In genomic region chr3:139378587-139378986, GRCh38 we compare ENCODE assay signal across 12 cellular contexts. TPM values are rescaled to one million over a fixed set of nuclear protein-coding genes. Genes with fewer than 3 reads are reported as not detected.
DNase-seq lines count a peak whose midpoint lies in the region; ATAC-seq, FAIRE-seq and TF ChIP-seq lines count a peak whose summit lies in the region.
"Had no signal": no experiment of that assay in that cellular context is flagged by ENCODE, and none has a peak within 500 bp of the region (broad histone marks: within the 10 kb centered on the region; RNA-seq: fewer than 3 reads in every experiment).

No MANE protein-coding gene starts in this region.

- no peak for ATAC-seq in A549
- no peak for ATAC-seq in HG02938 (IDR thresholded peaks at IDR 0.05; ENCODE audit: unreplicated experiment)
- no peak for ATAC-seq in HG03565 (IDR thresholded peaks at IDR 0.05; ENCODE audit: unreplicated experiment)

- FAIRE-seq in A549 (lab: Jason Lieb, UNC) (peak; percentile 7), GM12892 (lab: Jason Lieb, UNC) (peak; percentile 27)

- no peak for TF ChIP-seq CTCF in A549 (IDR thresholded peaks at IDR 0.05)

- POLR2A ChIA-PET in A549 (lab: Yijun Ruan, JAX): interaction anchor here (0.6 to 1.6 kb wide), 2 partner anchors 11 to 727 kb away, joined by 3 to 5 read pairs; partner anchors contain the start of gene COPB2

- TF ChIP-seq RAD21 in A549 (conservative IDR thresholded peaks at IDR 0.05 in 1 of 2, IDR thresholded peaks at IDR 0.05 in 1 of 2): no peak

- H3K4me2 ChIP-seq in A549: no peak overlapping the region

- H3K27ac ChIP-seq in A549: no peak overlapping the region
- H3K27ac ChIP-seq: VCaP had no signal

- TF ChIP-seq EP300 in A549 (IDR thresholded peaks at IDR 0.05): no peak

- no peaks in the 10 kb centered on the region for H3K4me1 ChIP-seq in A549

- H3K9me3 ChIP-seq in A549: no peaks in the 10 kb centered on the region

- CTCF ChIA-PET in A549 (lab: Yijun Ruan, JAX): no interaction called here

- 96% methylated on average over 1 of the region's 1 CpG for WGBS in A549 (ENCODE audit: missing lambda C conversion rate)

- TF ChIP-seq POLR2A in A549 (IDR thresholded peaks at IDR 0.05; ENCODE audit: low read length) (no peak), GM12892 (IDR thresholded peaks at IDR 0.05; ENCODE audit: low read depth, low read length) (no peak)

- no peak overlapping the region for H3K4me3 ChIP-seq in A549

- DNase-seq in A549 (ENCODE audit: low read depth in 1 of 2, low spot score in 1 of 2): no peak
- no peak for DNase-seq in GM12892 (ENCODE audit: insufficient read length)
- peak; percentile 63 for DNase-seq in NCI-H187 treated with DMSO at 0.1 percent for 48 hours (lab: John Stamatoyannopoulos, UW)
- peak; percentile 53 to 54 for DNase-seq in SHP77 (lab: John Stamatoyannopoulos, UW)
- no peak for DNase-seq in iPS-NIHi7 (ENCODE audit: extremely low spot score)
- no peak for DNase-seq in GF-D8 (lab: John Stamatoyannopoulos, UW)
- DNase-seq: foreskin melanocyte; HFFc6; stimulated activated CD4-positive, alpha-beta T cell treated with anti-CD3 and anti-CD28 coated beads, Interleukin-12 subunit alpha, Interleukin-12 subunit beta, amount 100 ng/mL, for 4 hours had no signal

TF ChIP-seq in A549, 52 proteins besides CTCF, POLR2A, EP300 and RAD21:
- TF ChIP-seq MYC (IDR thresholded peaks at IDR 0.05; ENCODE audit: borderline replicate concordance, low read length) (no peak), NFE2L2 (conservative IDR thresholded peaks at IDR 0.05; ENCODE audit: low read length) (no peak), BCL3 (IDR thresholded peaks at IDR 0.05) (no peak), HDAC2 (IDR thresholded peaks at IDR 0.05) (no peak), EHF (CRISPR knock-in tag; IDR thresholded peaks at IDR 0.05) (no peak), NPAS2 (CRISPR knock-in tag; IDR thresholded peaks at IDR 0.05; ENCODE audit: borderline replicate concordance) (no peak), HOXB13 (CRISPR knock-in tag; IDR thresholded peaks at IDR 0.05; ENCODE audit: low read depth) (no peak), JUN (IDR thresholded peaks at IDR 0.05) (no peak), MAZ (IDR thresholded peaks at IDR 0.05; ENCODE audit: borderline replicate concordance, low read depth, low read length) (no peak), SMC3 (IDR thresholded peaks at IDR 0.05) (no peak), RCOR1 (IDR thresholded peaks at IDR 0.05; ENCODE audit: low read depth, low read length) (no peak), NR3C1 (IDR thresholded peaks at IDR 0.05) (no peak), ZC3H11A (IDR thresholded peaks at IDR 0.05) (no peak), ELK1 (IDR thresholded peaks at IDR 0.05; ENCODE audit: low read depth, low read length) (no peak), POLR2AphosphoS2 (conservative IDR thresholded peaks at IDR 0.05; ENCODE audit: low read length) (no peak), TP53 (CRISPR knock-in tag; IDR thresholded peaks at IDR 0.05) (no peak), ESRRA (IDR thresholded peaks at IDR 0.05; ENCODE audit: borderline replicate concordance, low read length) (no peak), FOXS1 (CRISPR knock-in tag; IDR thresholded peaks at IDR 0.05) (no peak), GATA3 (IDR thresholded peaks at IDR 0.05; ENCODE audit: borderline replicate concordance) (no peak), KDM5A (IDR thresholded peaks at IDR 0.05) (no peak)

RNA-seq across cellular contexts. Expression of gene COPB2, which starts 10.9 kb away (rescaled TPM):
- 107 and 124 TPM in 2 replicates for polyA plus RNA-seq in A549 (2011; rRNA removed)
- 28.1 and 31.0 TPM in 2 replicates for polyA plus RNA-seq in A549 (2012; cell fraction: cytosol; rRNA removed)
- 18.3 and 31.8 TPM in 2 replicates for polyA plus RNA-seq in A549 (2012; cell fraction: nucleus; rRNA removed)
- 100 to 112 TPM (median 109 TPM) in 3 replicates for polyA plus RNA-seq in A549 (2017; fragmentation: RNase III; extraction: RNeasy Plus Mini Kit Qiagen cat#74134 plus additional on column Dnase treatment)
- 83.8 and 84.8 TPM in 2 replicates for polyA minus RNA-seq in A549 (2011; rRNA and poly(A)+ RNA removed)
- 66.6 TPM for polyA plus RNA-seq in GM12892 (2012; ENCODE audit: missing spikeins)

RNA-seq across cellular contexts. Expression of gene MRPS22, which starts 34.8 kb away (rescaled TPM):
- polyA plus RNA-seq in A549 (2011; rRNA removed): 37.2 and 57.3 TPM in 2 replicates
- 27.7 and 32.9 TPM in 2 replicates for polyA plus RNA-seq in A549 (2012; cell fraction: cytosol; rRNA removed)
- 21.5 and 22.4 TPM in 2 replicates for polyA plus RNA-seq in A549 (2012; cell fraction: nucleus; rRNA removed)
- 47.3 to 56.4 TPM (median 49.6 TPM) in 3 replicates for polyA plus RNA-seq in A549 (2017; fragmentation: RNase III; extraction: RNeasy Plus Mini Kit Qiagen cat#74134 plus additional on column Dnase treatment)
- polyA minus RNA-seq in A549 (2011; rRNA and poly(A)+ RNA removed): 8.5 and 9.2 TPM in 2 replicates
- polyA plus RNA-seq in GM12892 (2012; ENCODE audit: missing spikeins): 54.6 TPM

Comparison
In these comparisons a context has a peak if more than half of its experiments do, and no peak if none do; other contexts are left out.
1. DNase-seq: peak in NCI-H187 treated with DMSO at 0.1 percent for 48 hours (single experiment) and SHP77 (2 of 2); none in A549 (0 of 2), GM12892 (single experiment), iPS-NIHi7 (single experiment) and GF-D8 (single experiment).